24 cellular contexts compared by ENCODE assay signal in genomic region chr9:105171076-105171475, GRCh38.
"Had no signal": no experiment of that assay in that cellular context is flagged by ENCODE, and none has a peak within 500 bp of the region (broad histone marks: within the 10 kb centered on the region; RNA-seq: fewer than 3 reads in every experiment).

No MANE protein-coding gene starts in this region.

- H3K4me1 Mint-ChIP-seq: naive thymus-derived CD4-positive, alpha-beta T cell; stimulated activated effector memory CD8-positive, alpha-beta T cell treated with anti-CD3 and anti-CD28 coated beads, Interleukin-12 subunit alpha, Interleukin-12 subunit beta, amount 100 ng/mL, for 72 hours had no signal

- DNase-seq: effector memory CD8-positive, alpha-beta T cell; heart left ventricle; hippocampal formation; left cardiac atrium; left lung; mesenchymal stem cell; midbrain; naive thymus-derived CD4-positive, alpha-beta T cell; posterior cingulate gyrus; psoas muscle; right cardiac atrium; sigmoid colon; stimulated activated CD4-positive, alpha-beta T cell treated with anti-CD3 and anti-CD28 coated beads, Interleukin-2, amount 100 ng/mL, for 24 hours; stimulated activated CD4-positive, alpha-beta T cell treated with anti-CD3 and anti-CD28 coated beads, Interleukin-4, amount 100 ng/mL, for 24 hours; stimulated activated naive CD4-positive, alpha-beta T cell treated with Interleukin-2 at 50 U/mL for 16 hours; stomach; thyroid gland had no signal

- H3K27me3 ChIP-seq: gastroesophageal sphincter, heart left ventricle, left lung, neural progenitor cell, sigmoid colon, stomach, thyroid gland had no signal

- H3K36me3 Mint-ChIP-seq: naive thymus-derived CD4-positive, alpha-beta T cell; neural progenitor cell; stimulated activated effector memory CD8-positive, alpha-beta T cell treated with anti-CD3 and anti-CD28 coated beads, Interleukin-12 subunit alpha, Interleukin-12 subunit beta, amount 100 ng/mL, for 72 hours had no signal

- ATAC-seq: effector memory CD8-positive, alpha-beta T cell; gastroesophageal sphincter; left cardiac atrium; left lung; naive thymus-derived CD4-positive, alpha-beta T cell; psoas muscle; right cardiac atrium; stimulated activated effector memory CD8-positive, alpha-beta T cell treated with anti-CD3 and anti-CD28 coated beads, Interleukin-12 subunit alpha, Interleukin-12 subunit beta, amount 100 ng/mL, for 72 hours had no signal

- H3K4me3 Mint-ChIP-seq: effector memory CD8-positive, alpha-beta T cell; naive thymus-derived CD4-positive, alpha-beta T cell; nephron; neural progenitor cell; stimulated activated effector memory CD8-positive, alpha-beta T cell treated with anti-CD3 and anti-CD28 coated beads, Interleukin-12 subunit alpha, Interleukin-12 subunit beta, amount 100 ng/mL, for 72 hours had no signal

- H3K4me2 ChIP-seq: neural progenitor cell had no signal

- H3K9me3 Mint-ChIP-seq: effector memory CD8-positive, alpha-beta T cell; naive thymus-derived CD4-positive, alpha-beta T cell; nephron; neural progenitor cell; stimulated activated effector memory CD8-positive, alpha-beta T cell treated with anti-CD3 and anti-CD28 coated beads, Interleukin-12 subunit alpha, Interleukin-12 subunit beta, amount 100 ng/mL, for 72 hours had no signal

- H2AFZ ChIP-seq: neural progenitor cell had no signal

- FAIRE-seq: endometrium, islet of Langerhans had no signal

- H3K9ac ChIP-seq: neural progenitor cell had no signal

- H3K4me1 ChIP-seq: gastroesophageal sphincter, left lung, psoas muscle, sigmoid colon, stomach, thyroid gland had no signal

- H3K9me3 ChIP-seq: gastroesophageal sphincter, heart left ventricle, psoas muscle, sigmoid colon, stomach, thyroid gland had no signal

- H3K27ac ChIP-seq: coronary artery, gastroesophageal sphincter, heart left ventricle, left lung, neural progenitor cell, psoas muscle, sigmoid colon, stomach, thyroid gland had no signal

- H3K27ac Mint-ChIP-seq: effector memory CD8-positive, alpha-beta T cell; naive thymus-derived CD4-positive, alpha-beta T cell; neural progenitor cell; stimulated activated effector memory CD8-positive, alpha-beta T cell treated with anti-CD3 and anti-CD28 coated beads, Interleukin-12 subunit alpha, Interleukin-12 subunit beta, amount 100 ng/mL, for 72 hours had no signal

- H3K36me3 ChIP-seq: gastroesophageal sphincter, heart left ventricle, left lung, neural progenitor cell, sigmoid colon, stomach, thyroid gland had no signal

- H3K4me3 ChIP-seq: coronary artery, gastroesophageal sphincter, heart left ventricle, left lung, neural progenitor cell, psoas muscle, sigmoid colon, stomach, thyroid gland had no signal
